Comparison of ENCODE assay signal across 1 cellular context in genomic region chr18:32310119-32310518, GRCh38.
TF ChIP-seq lines count a peak whose summit lies in the region.

No MANE protein-coding gene starts in this region.

TF ChIP-seq in SK-N-SH treated with all-trans-retinoic acid at 6 μM for 48 hours, 23 proteins besides CTCF, POLR2A, EP300 and RAD21 (continued from another document):
- TF ChIP-seq CSRNP3 (CRISPR knock-in tag; IDR thresholded peaks at IDR 0.05) (no peak), ZNF8 (CRISPR knock-in tag; IDR thresholded peaks at IDR 0.05) (no peak), TSHZ2 (CRISPR knock-in tag; IDR thresholded peaks at IDR 0.05) (no peak), CSDC2 (CRISPR knock-in tag; IDR thresholded peaks at IDR 0.05) (no peak), PATZ1 (CRISPR knock-in tag; IDR thresholded peaks at IDR 0.05; ENCODE audit: borderline replicate concordance) (no peak), TCF4 (CRISPR knock-in tag; IDR thresholded peaks at IDR 0.05; ENCODE audit: borderline replicate concordance) (no peak)
TF ChIP-seq in SK-N-SH treated with all-trans-retinoic acid at 6 μM for 48 hours: peak in this region for 0.
